ENCODE assay signal across 23 cellular contexts in genomic region chr4:169601016-169601771, GRCh38. TPM values are rescaled to one million over a fixed set of nuclear protein-coding genes. Genes with fewer than 3 reads are reported as not detected.
DNase-seq lines count a peak whose midpoint lies in the region; ATAC-seq, FAIRE-seq and TF ChIP-seq lines count a peak whose summit lies in the region.
"Had no signal": no experiment of that assay in that cellular context is flagged by ENCODE, and none has a peak within 500 bp of the region (broad histone marks: within the 10 kb centered on the region; RNA-seq: fewer than 3 reads in every experiment).

No MANE protein-coding gene starts in this region.

- H3K9me3 Mint-ChIP-seq in T-cell, result no peaks in the 10 kb centered on the region
- H3K9me3 Mint-ChIP-seq: naive B cell; stimulated activated effector memory CD8-positive, alpha-beta T cell treated with anti-CD3 and anti-CD28 coated beads, Interleukin-12 subunit alpha, Interleukin-12 subunit beta, amount 100 ng/mL, for 72 hours had no signal

- no peak for DNase-seq in inferior parietal cortex (ENCODE audit: extremely low spot score)
- DNase-seq in anterior cingulate cortex (lab: John Stamatoyannopoulos, UW), result no peak
- DNase-seq in T-cell, result no peak
- no peak for DNase-seq in GM12892 (ENCODE audit: insufficient read length)
- DNase-seq: activated naive CD4-positive, alpha-beta T cell treated with Interleukin-2 at 50 U/mL for 16 hours; amygdala; caudate nucleus; HCEC 1CT; kidney glomerular epithelial cell; naive B cell; NCI-H2029 treated with DMSO at 0.1 percent for 48 hours; NCI-H446 treated with DMSO at 0.1 percent for 48 hours; stimulated activated CD4-positive, alpha-beta T cell treated with anti-CD3 and anti-CD28 coated beads, Interleukin-15, amount 100 ng/mL, for 24 hours; T-helper 1 cell had no signal

- H3K4me1 Mint-ChIP-seq in T-cell, result peaks cover 13 to 19% (median 18%) of the 10 kb centered on the region in 3 donors

- POLR2A ChIA-PET in T-cell (lab: Charles Lee), result interaction anchor here in 1 of 2 donors (0.6 kb wide), 1 partner anchor 9 kb away, joined by 5 read pairs; no protein-coding TSS in a partner anchor

- CTCF ChIA-PET in T-cell (lab: Charles Lee), result no interaction called here

- no peak for TF ChIP-seq POLR2A in GM12892 (IDR thresholded peaks at IDR 0.05; ENCODE audit: low read depth, low read length)

- no peaks in the 10 kb centered on the region for H3K27me3 Mint-ChIP-seq in T-cell
- H3K27me3 Mint-ChIP-seq: naive B cell had no signal

- peaks cover 35% of the 10 kb centered on the region for H3K36me3 Mint-ChIP-seq in T-cell

- ATAC-seq in GM18498 (IDR thresholded peaks at IDR 0.05; ENCODE audit: unreplicated experiment), result peak; percentile 70
- ATAC-seq in GM19395 (IDR thresholded peaks at IDR 0.05; ENCODE audit: unreplicated experiment), result peak; percentile 66
- ATAC-seq in HG02870 (IDR thresholded peaks at IDR 0.05; ENCODE audit: unreplicated experiment), result peak; percentile 75
- ATAC-seq in HG03354 (IDR thresholded peaks at IDR 0.05; ENCODE audit: poor library complexity, severe bottlenecking, unreplicated experiment), result peak; percentile 53
- no peak for ATAC-seq in T-cell (replicated peaks in 1 of 4)
- ATAC-seq: A549; gastroesophageal sphincter; Right ventricle myocardium inferior; stimulated activated effector memory CD8-positive, alpha-beta T cell treated with anti-CD3 and anti-CD28 coated beads, Interleukin-12 subunit alpha, Interleukin-12 subunit beta, amount 100 ng/mL, for 72 hours had no signal

- no peak overlapping the region for H3K27ac Mint-ChIP-seq in T-cell
- H3K27ac Mint-ChIP-seq: stimulated activated effector memory CD8-positive, alpha-beta T cell treated with anti-CD3 and anti-CD28 coated beads, Interleukin-12 subunit alpha, Interleukin-12 subunit beta, amount 100 ng/mL, for 72 hours had no signal

- FAIRE-seq in GM12892 (lab: Jason Lieb, UNC), result no peak
- FAIRE-seq: A549, D721Med had no signal

- no peak overlapping the region for H3K4me3 Mint-ChIP-seq in T-cell
- H3K4me3 Mint-ChIP-seq: naive B cell; stimulated activated effector memory CD8-positive, alpha-beta T cell treated with anti-CD3 and anti-CD28 coated beads, Interleukin-12 subunit alpha, Interleukin-12 subunit beta, amount 100 ng/mL, for 72 hours had no signal

RNA-seq across cellular contexts. Expression of gene NEK1, which starts 11.2 kb away (rescaled TPM):
- 10 to 100 TPM; 13.4 to 21.9 (median 19.5) TPM for total RNA-seq in T-cell
- 5.9 TPM for polyA plus RNA-seq in GM12892 (2012; ENCODE audit: missing spikeins)

RNA-seq across cellular contexts. Expression of gene CLCN3, which starts 19.2 kb away (rescaled TPM):
- total RNA-seq in T-cell, result 10 to 100 TPM; 17.3 to 33.7 (median 30.8) TPM
- polyA plus RNA-seq in GM12892 (2012; ENCODE audit: missing spikeins), result 9.4 TPM

Comparison
In these comparisons a context has a peak if more than half of its experiments do, and no peak if none do; other contexts are left out.
1. ATAC-seq: peak in GM18498 (single experiment), GM19395 (single experiment), HG02870 (single experiment) and HG03354 (single experiment); none in T-cell (0 of 4).